ENCODE assay signal across 10 cellular contexts in genomic region chr1:112904071-112904830, GRCh38. TPM values are rescaled to one million over a fixed set of nuclear protein-coding genes. Genes with fewer than 3 reads are reported as not detected.
DNase-seq lines count a peak whose midpoint lies in the region; ATAC-seq and TF ChIP-seq lines count a peak whose summit lies in the region.
"Had no signal": no experiment of that assay in that cellular context is flagged by ENCODE, and none has a peak within 500 bp of the region (broad histone marks: within the 10 kb centered on the region; RNA-seq: fewer than 3 reads in every experiment).

No MANE protein-coding gene starts in this region.

- H3K27me3 ChIP-seq in SK-N-SH (ENCODE audit: insufficient read depth) (no peaks in the 10 kb centered on the region), neural progenitor cell (no peaks in the 10 kb centered on the region), gastroesophageal sphincter (no peaks in the 10 kb centered on the region)
- H3K27me3 ChIP-seq: neutrophil had no signal

- no peaks in the 10 kb centered on the region for H3K9me3 ChIP-seq in SK-N-SH
- no peaks in the 10 kb centered on the region for H3K9me3 ChIP-seq in neural progenitor cell (ENCODE audit: low read depth)
- no peaks in the 10 kb centered on the region for H3K9me3 ChIP-seq in gastroesophageal sphincter
- H3K9me3 ChIP-seq: neutrophil had no signal

- TF ChIP-seq EP300 in SK-N-SH (IDR thresholded peaks at IDR 0.05; ENCODE audit: borderline replicate concordance in 1 of 2, low read depth in 1 of 2, low read length in 1 of 2) (no peak), gastroesophageal sphincter (IDR thresholded peaks at IDR 0.05) (no peak)

- H3K9me3 Mint-ChIP-seq in neural progenitor cell = peaks cover 11% of the 10 kb centered on the region

- CTCF ChIA-PET in SK-N-SH (lab: Yijun Ruan, JAX) = interaction anchor here (1.1 to 1.4 kb wide), 3 partner anchors 21 to 138 kb away, joined by 4 read pairs; no protein-coding TSS in a partner anchor

- no peaks in the 10 kb centered on the region for H3K79me2 ChIP-seq in SK-N-SH (ENCODE audit: insufficient read depth)
- peaks cover 2% of the 10 kb centered on the region for H3K79me2 ChIP-seq in neural progenitor cell (ENCODE audit: low read depth)

- H3K4me1 Mint-ChIP-seq in neural progenitor cell = peaks cover 5% of the 10 kb centered on the region

- no peak overlapping the region for H3K4me3 Mint-ChIP-seq in neural progenitor cell

- POLR2A ChIA-PET in SK-N-SH (lab: Yijun Ruan, JAX) = no interaction called here

- H3K9me2 ChIP-seq in SK-N-SH = no peaks in the 10 kb centered on the region

- no peak overlapping the region for H3K4me2 ChIP-seq in SK-N-SH
- no peak overlapping the region for H3K4me2 ChIP-seq in neural progenitor cell

- no peak overlapping the region for H3K9ac ChIP-seq in SK-N-SH
- H3K9ac ChIP-seq in neural progenitor cell = no peak overlapping the region

- no peak for TF ChIP-seq RAD21 in SK-N-SH (IDR thresholded peaks at IDR 0.05; ENCODE audit: low read length)

- H3K36me3 Mint-ChIP-seq in neural progenitor cell = peaks cover 18% of the 10 kb centered on the region

- 87% methylated on average over 4 of the region's 5 CpGs for WGBS in SK-N-SH (ENCODE audit: low lambda C conversion rate)
- 33 to 44% methylated on average over 2 to 4 of the region's 5 CpGs for WGBS in gastroesophageal sphincter (ENCODE audit: low coverage in 1 of 2), 2 donors

- H3K4me3 ChIP-seq in SK-N-SH (ENCODE audit: low read depth in 2 of 2, low read length in 1 of 2) = no peak overlapping the region
- H3K4me3 ChIP-seq in neural progenitor cell = no peak overlapping the region
- H3K4me3 ChIP-seq in gastroesophageal sphincter = no peak overlapping the region

- H3K4me1 ChIP-seq in SK-N-SH (ENCODE audit: control insufficient read depth in 1 of 2, insufficient read depth in 2 of 2, low read depth in 1 of 2, low read length in 1 of 2) = peaks cover 4 to 5% of the 10 kb centered on the region in 2 experiments; a peak in 2 of 4 replicates
- peaks cover 14% of the 10 kb centered on the region for H3K4me1 ChIP-seq in neural progenitor cell
- peaks cover 0 to 5% (median 0%) of the 10 kb centered on the region in 3 donors for H3K4me1 ChIP-seq in gastroesophageal sphincter

- H3F3A ChIP-seq in SK-N-SH (replicated peaks; ENCODE audit: insufficient read depth) (no peaks in the 10 kb centered on the region), neural progenitor cell (ENCODE audit: low read depth) (peaks cover 50% of the 10 kb centered on the region)

- TF ChIP-seq CTCF in SK-N-SH (IDR thresholded peaks at IDR 0.05) = no peak
- TF ChIP-seq CTCF in neural progenitor cell (IDR thresholded peaks at IDR 0.05) = no peak
- TF ChIP-seq CTCF in gastroesophageal sphincter (IDR thresholded peaks at IDR 0.05) = no peak

- H3K36me3 ChIP-seq in SK-N-SH (replicated peaks in 1 of 2; ENCODE audit: control insufficient read depth in 1 of 2, insufficient read depth in 2 of 2, low read length in 1 of 2) (no peaks in the 10 kb centered on the region), neural progenitor cell (peaks cover 2% of the 10 kb centered on the region), gastroesophageal sphincter (no peaks in the 10 kb centered on the region)
- H3K36me3 ChIP-seq: neutrophil had no signal

- H2AFZ ChIP-seq in SK-N-SH (ENCODE audit: low read depth) = no peak overlapping the region
- no peak overlapping the region for H2AFZ ChIP-seq in neural progenitor cell (replicated peaks)

- H3K27me3 Mint-ChIP-seq in neural progenitor cell (ENCODE audit: insufficient read depth, low read depth) = peaks cover 4% of the 10 kb centered on the region

- no peak for DNase-seq in SK-N-SH
- peak; percentile 77 for DNase-seq in fibroblast of peridontal ligament (ENCODE audit: extremely low read depth)
- DNase-seq in stimulated activated CD8-positive, alpha-beta memory T cell treated with anti-CD3 and anti-CD28 coated beads, Interleukin-15, amount 100 ng/mL, for 48 hours (ENCODE audit: low read depth in 2 of 2) = peak; percentile 41 to 48
- DNase-seq in neural progenitor cell (ENCODE audit: low spot score) = no peak
- no peak for DNase-seq in COLO668 (lab: John Stamatoyannopoulos, UW; ENCODE audit: unreplicated experiment)

- H4K20me1 ChIP-seq in SK-N-SH (ENCODE audit: insufficient read depth) (no peaks in the 10 kb centered on the region), neural progenitor cell (ENCODE audit: low read depth) (no peaks in the 10 kb centered on the region)

- ATAC-seq in SK-N-SH treated with all-trans-retinoic acid at 6 μM for 48 hours = no peak
- peak; percentile 97 to 98 for ATAC-seq in activated CD4-positive, CD25-positive, alpha-beta regulatory T cell treated with anti-CD3 and anti-CD28 coated beads, Interleukin-2, amount 50 U/mL, for 24 hours
- no peak for ATAC-seq in gastroesophageal sphincter

- H3K27ac Mint-ChIP-seq in neural progenitor cell = no peak overlapping the region

- no peak for TF ChIP-seq POLR2A in gastroesophageal sphincter (IDR thresholded peaks at IDR 0.05)

- H3K27ac ChIP-seq in SK-N-SH (ENCODE audit: low read depth in 2 of 2, low read length in 1 of 2) = no peak overlapping the region
- H3K27ac ChIP-seq in neural progenitor cell = no peak overlapping the region
- no peak overlapping the region for H3K27ac ChIP-seq in gastroesophageal sphincter
- H3K27ac ChIP-seq: 22Rv1, neutrophil had no signal

TF ChIP-seq in SK-N-SH, 30 proteins besides CTCF, POLR2A, EP300 and RAD21:
- TF ChIP-seq, protein P1, sequence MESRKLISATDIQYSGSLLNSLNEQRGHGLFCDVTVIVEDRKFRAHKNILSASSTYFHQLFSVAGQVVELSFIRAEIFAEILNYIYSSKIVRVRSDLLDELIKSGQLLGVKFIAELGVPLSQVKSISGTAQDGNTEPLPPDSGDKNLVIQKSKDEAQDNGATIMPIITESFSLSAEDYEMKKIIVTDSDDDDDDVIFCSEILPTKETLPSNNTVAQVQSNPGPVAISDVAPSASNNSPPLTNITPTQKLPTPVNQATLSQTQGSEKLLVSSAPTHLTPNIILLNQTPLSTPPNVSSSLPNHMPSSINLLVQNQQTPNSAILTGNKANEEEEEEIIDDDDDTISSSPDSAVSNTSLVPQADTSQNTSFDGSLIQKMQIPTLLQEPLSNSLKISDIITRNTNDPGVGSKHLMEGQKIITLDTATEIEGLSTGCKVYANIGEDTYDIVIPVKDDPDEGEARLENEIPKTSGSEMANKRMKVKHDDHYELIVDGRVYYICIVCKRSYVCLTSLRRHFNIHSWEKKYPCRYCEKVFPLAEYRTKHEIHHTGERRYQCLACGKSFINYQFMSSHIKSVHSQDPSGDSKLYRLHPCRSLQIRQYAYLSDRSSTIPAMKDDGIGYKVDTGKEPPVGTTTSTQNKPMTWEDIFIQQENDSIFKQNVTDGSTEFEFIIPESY (IDR thresholded peaks at IDR 0.05; ENCODE audit: borderline replicate concordance, low read depth) = no peak
- TF ChIP-seq, protein P2, sequence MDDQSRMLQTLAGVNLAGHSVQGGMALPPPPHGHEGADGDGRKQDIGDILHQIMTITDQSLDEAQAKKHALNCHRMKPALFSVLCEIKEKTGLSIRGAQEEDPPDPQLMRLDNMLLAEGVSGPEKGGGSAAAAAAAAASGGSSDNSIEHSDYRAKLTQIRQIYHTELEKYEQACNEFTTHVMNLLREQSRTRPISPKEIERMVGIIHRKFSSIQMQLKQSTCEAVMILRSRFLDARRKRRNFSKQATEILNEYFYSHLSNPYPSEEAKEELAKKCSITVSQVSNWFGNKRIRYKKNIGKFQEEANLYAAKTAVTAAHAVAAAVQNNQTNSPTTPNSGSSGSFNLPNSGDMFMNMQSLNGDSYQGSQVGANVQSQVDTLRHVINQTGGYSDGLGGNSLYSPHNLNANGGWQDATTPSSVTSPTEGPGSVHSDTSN (IDR thresholded peaks at IDR 0.05) = 0 out of 2 replicates have a peak, but pooled peaks have one; percentile 14
- TF ChIP-seq FOSL2 (IDR thresholded peaks at IDR 0.05; ENCODE audit: borderline replicate concordance, low read depth) = peak; percentile 3; the same call in 1 of the 2 replicates

TF ChIP-seq in SK-N-SH treated with all-trans-retinoic acid at 6 μM for 48 hours, 23 proteins besides CTCF, POLR2A, EP300 and RAD21 (continues in another document):
- TF ChIP-seq, protein P3, sequence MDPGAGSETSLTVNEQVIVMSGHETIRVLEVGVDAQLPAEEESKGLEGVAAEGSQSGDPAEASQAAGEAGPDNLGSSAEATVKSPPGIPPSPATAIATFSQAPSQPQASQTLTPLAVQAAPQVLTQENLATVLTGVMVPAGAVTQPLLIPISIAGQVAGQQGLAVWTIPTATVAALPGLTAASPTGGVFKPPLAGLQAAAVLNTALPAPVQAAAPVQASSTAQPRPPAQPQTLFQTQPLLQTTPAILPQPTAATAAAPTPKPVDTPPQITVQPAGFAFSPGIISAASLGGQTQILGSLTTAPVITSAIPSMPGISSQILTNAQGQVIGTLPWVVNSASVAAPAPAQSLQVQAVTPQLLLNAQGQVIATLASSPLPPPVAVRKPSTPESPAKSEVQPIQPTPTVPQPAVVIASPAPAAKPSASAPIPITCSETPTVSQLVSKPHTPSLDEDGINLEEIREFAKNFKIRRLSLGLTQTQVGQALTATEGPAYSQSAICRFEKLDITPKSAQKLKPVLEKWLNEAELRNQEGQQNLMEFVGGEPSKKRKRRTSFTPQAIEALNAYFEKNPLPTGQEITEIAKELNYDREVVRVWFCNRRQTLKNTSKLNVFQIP (CRISPR knock-in tag; IDR thresholded peaks at IDR 0.05; ENCODE audit: borderline replicate concordance, low read depth) = no peak
- no peak for TF ChIP-seq TOX (CRISPR knock-in tag; IDR thresholded peaks at IDR 0.05; ENCODE audit: borderline replicate concordance)
- TF ChIP-seq CSDC2 (CRISPR knock-in tag; IDR thresholded peaks at IDR 0.05) = no peak
- TF ChIP-seq OSR1 (CRISPR knock-in tag; IDR thresholded peaks at IDR 0.05) = no peak
- no peak for TF ChIP-seq ZFP3 (CRISPR knock-in tag; IDR thresholded peaks at IDR 0.05)

RNA-seq across cellular contexts. Expression of gene SLC16A1, which starts 51.7 kb away (rescaled TPM):
- 34.2 and 49.0 TPM in 2 replicates for polyA plus RNA-seq in SK-N-SH (2012; rRNA removed)
- 31.6 and 39.7 TPM in 2 replicates for polyA plus RNA-seq in SK-N-SH (2012; cell fraction: cytosol; rRNA removed)
- polyA plus RNA-seq in SK-N-SH (2012; cell fraction: nucleus; rRNA removed) = 14.7 and 37.7 TPM in 2 replicates
- total RNA-seq in neural progenitor cell (ENCODE audit: low replicate concordance) (136 and 149 TPM in 2 replicates), gastroesophageal sphincter (10 to 100 TPM; 27.9 to 46.5 (median 36.9) TPM)

Comparison
In these comparisons a context has a peak if more than half of its experiments do, and no peak if none do; other contexts are left out.
1. DNase-seq: peak in fibroblast of peridontal ligament (single experiment) and stimulated activated CD8-positive, alpha-beta memory T cell treated with anti-CD3 and anti-CD28 coated beads, Interleukin-15, amount 100 ng/mL, for 48 hours (2 of 2); none in SK-N-SH (single experiment), neural progenitor cell (single experiment) and COLO668 (single experiment).
2. ATAC-seq: peak in activated CD4-positive, CD25-positive, alpha-beta regulatory T cell treated with anti-CD3 and anti-CD28 coated beads, Interleukin-2, amount 50 U/mL, for 24 hours (2 of 2); none in SK-N-SH treated with all-trans-retinoic acid at 6 μM for 48 hours (single experiment) and gastroesophageal sphincter (single experiment).